In genomic region chr17:3928394-3928793, GRCh38 we compare ENCODE assay signal across 22 cellular contexts. TPM values are rescaled to one million over a fixed set of nuclear protein-coding genes. Genes with fewer than 3 reads are reported as not detected.
"Had no signal": no experiment of that assay in that cellular context is flagged by ENCODE, and none has a peak within 500 bp of the region (broad histone marks: within the 10 kb centered on the region; RNA-seq: fewer than 3 reads in every experiment).

No MANE protein-coding gene starts in this region.

- DNase-seq: activated CD4-positive, alpha-beta T cell treated with anti-CD3 and anti-CD28 coated beads, Interleukin-2, amount 10 ng/mL, durations not matched to agents 7 days and 5 days; activated CD4-positive, CD25-positive, alpha-beta regulatory T cell treated with anti-CD3 and anti-CD28 coated beads, Interleukin-2, amount 50 U/mL, for 72 hours; activated CD8-positive, alpha-beta memory T cell treated with anti-CD3 and anti-CD28 coated beads, Interleukin-2, amount 10 ng/mL, durations not matched to agents 7 days and 5 days; activated CD8-positive, alpha-beta T cell treated with anti-CD3 and anti-CD28 coated beads for 36 hours; activated gamma-delta T cell treated with Interleukin-2 at 50 U/mL for 16 hours; activated T-cell treated with anti-CD3 and anti-CD28 coated beads for 4 hours; anterior cingulate cortex; caudate nucleus; effector CD4-positive, alpha-beta T cell; heart left ventricle; left ventricle myocardium superior; nucleus accumbens; sigmoid colon; stimulated activated CD4-positive, alpha-beta T cell treated with anti-CD3 and anti-CD28 coated beads, Interleukin-15, amount 100 ng/mL, for 24 hours; stimulated activated naive CD4-positive, alpha-beta T cell; T-cell; testis; upper lobe of left lung; WERI-Rb-1 had no signal

- ATAC-seq: activated CD8-positive, alpha-beta memory T cell treated with anti-CD3 and anti-CD28 coated beads, Interleukin-2, amount 10 ng/mL, durations not matched to agents 7 days and 5 days; activated CD8-positive, alpha-beta T cell treated with anti-CD3 and anti-CD28 coated beads for 36 hours; T-cell had no signal

- H3K36me3 ChIP-seq: sigmoid colon, WERI-Rb-1 had no signal

- H3K27me3 ChIP-seq: heart left ventricle, sigmoid colon, testis, upper lobe of left lung had no signal

- H3K4me3 ChIP-seq: heart left ventricle, sigmoid colon, smooth muscle cell, testis, upper lobe of left lung had no signal

- H3K4me2 ChIP-seq: smooth muscle cell had no signal

- H3K4me1 ChIP-seq: sigmoid colon, testis, upper lobe of left lung had no signal

- H3K27ac ChIP-seq: sigmoid colon, testis, upper lobe of left lung, WERI-Rb-1 had no signal

- H3K9me3 ChIP-seq: heart left ventricle, sigmoid colon, testis, upper lobe of left lung had no signal

RNA-seq across cellular contexts. Expression of gene P2RX1, which starts 12.1 kb away (rescaled TPM):
- total RNA-seq: epithelial cell of proximal tubule had no signal
- polyA plus RNA-seq: keratinocyte had no signal
